Comparison of ENCODE assay signal across 15 cellular contexts in the genomic region with DNA sequence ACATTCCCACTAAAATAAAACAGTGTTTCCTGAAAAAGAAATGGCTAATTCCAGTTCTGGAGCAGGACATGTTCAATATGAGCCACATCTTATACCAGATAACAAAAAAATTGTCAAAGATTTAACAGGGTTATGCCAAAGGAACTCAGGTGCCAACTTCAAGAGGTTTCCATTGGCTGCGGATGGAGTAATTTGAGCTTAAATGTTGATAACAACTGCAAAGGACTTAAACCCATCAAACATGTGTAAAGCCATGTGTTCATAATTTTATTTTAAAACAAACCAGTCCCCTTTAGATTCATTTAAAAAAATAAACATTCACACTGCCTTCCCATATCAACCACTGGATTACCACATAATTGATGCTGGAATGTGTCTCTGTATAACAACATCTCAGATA.
DNase-seq lines count a peak whose midpoint lies in the region; ATAC-seq and TF ChIP-seq lines count a peak whose summit lies in the region.
"Had no signal": no experiment of that assay in that cellular context is flagged by ENCODE, and none has a peak within 500 bp of the region (broad histone marks: within the 10 kb centered on the region; RNA-seq: fewer than 3 reads in every experiment).

No MANE protein-coding gene starts in this region.

- H3K4me1 Mint-ChIP-seq in activated CD4-positive, alpha-beta T cell treated with anti-CD3 and anti-CD28 coated beads for 36 hours = no peaks in the 10 kb centered on the region
- H3K4me1 Mint-ChIP-seq: CD4-positive, alpha-beta memory T cell had no signal

- H3K4me2 ChIP-seq in smooth muscle cell = no peak overlapping the region

- H3K36me3 Mint-ChIP-seq in activated CD4-positive, alpha-beta T cell treated with anti-CD3 and anti-CD28 coated beads for 36 hours (ENCODE audit: low read depth) = no peaks in the 10 kb centered on the region
- H3K36me3 Mint-ChIP-seq: CD4-positive, alpha-beta memory T cell had no signal

- H3K27me3 ChIP-seq in smooth muscle cell (ENCODE audit: low read depth) (no peaks in the 10 kb centered on the region), body of pancreas (no peaks in the 10 kb centered on the region)

- POLR2A ChIA-PET in activated CD4-positive, alpha-beta T cell treated with anti-CD3 and anti-CD28 coated beads for 36 hours (lab: Charles Lee) = no interaction called here

- H3K4me1 ChIP-seq in smooth muscle cell (ENCODE audit: low read depth) (no peaks in the 10 kb centered on the region), body of pancreas (no peaks in the 10 kb centered on the region)

- peak overlapping the region; percentile 9 for H2AFZ ChIP-seq in smooth muscle cell (ENCODE audit: low read depth)
- H2AFZ ChIP-seq: GM23248 had no signal

- H3K4me3 ChIP-seq in fibroblast of villous mesenchyme (ENCODE audit: low read depth, low read length) = no peak overlapping the region
- H3K4me3 ChIP-seq in smooth muscle cell = no peak overlapping the region
- no peak overlapping the region for H3K4me3 ChIP-seq in body of pancreas
- H3K4me3 ChIP-seq: GM23248 had no signal

- intact Hi-C loops in body of pancreas (cut with DNase I) = no loop called here
- intact Hi-C loops in activated CD4-positive, alpha-beta T cell treated with anti-CD3 and anti-CD28 coated beads for 36 hours (cut with DNase I, micrococcal nuclease) = no loop called here

- H3F3A ChIP-seq in smooth muscle cell (ENCODE audit: low read depth) = no peaks in the 10 kb centered on the region

- no peaks in the 10 kb centered on the region for H3K79me2 ChIP-seq in smooth muscle cell (ENCODE audit: low read depth)

- no peak for ATAC-seq in body of pancreas
- ATAC-seq in activated CD4-positive, alpha-beta T cell treated with anti-CD3 and anti-CD28 coated beads for 36 hours = no peak
- ATAC-seq in GM19467 (IDR thresholded peaks at IDR 0.05; ENCODE audit: unreplicated experiment) = no peak

- H3K27ac Mint-ChIP-seq in activated CD4-positive, alpha-beta T cell treated with anti-CD3 and anti-CD28 coated beads for 36 hours = no peak overlapping the region
- H3K27ac Mint-ChIP-seq: CD4-positive, alpha-beta memory T cell; H9; HFFc6 had no signal

- DNase-seq in fibroblast of gingiva (ENCODE audit: low read depth) (peak; percentile 13), fibroblast of villous mesenchyme (ENCODE audit: low read depth) (peak; percentile 70), smooth muscle cell (lab: John Stamatoyannopoulos, UW; ENCODE audit: unreplicated experiment) (no peak), body of pancreas (no peak)
- DNase-seq in activated CD4-positive, alpha-beta T cell treated with anti-CD3 and anti-CD28 coated beads for 36 hours = no peak
- DNase-seq: C1 segment of cervical spinal cord; Calu3; CD4-positive, alpha-beta memory T cell; COR-L47; DMS53; DMS79 treated with DMSO at 0.1 percent for 48 hours; GM23248; H9; HFFc6 had no signal

- no peaks in the 10 kb centered on the region for H4K20me1 ChIP-seq in smooth muscle cell (ENCODE audit: low read depth)

- H3K9me3 ChIP-seq in smooth muscle cell (replicated peaks; ENCODE audit: low read depth) = no peaks in the 10 kb centered on the region
- no peaks in the 10 kb centered on the region for H3K9me3 ChIP-seq in body of pancreas

- no peak for TF ChIP-seq CTCF in fibroblast of villous mesenchyme (IDR thresholded peaks at IDR 0.05; ENCODE audit: insufficient read depth, low read depth, low read length)
- TF ChIP-seq CTCF in smooth muscle cell (IDR thresholded peaks at IDR 0.05; ENCODE audit: borderline replicate concordance, insufficient read depth, poor library complexity, severe bottlenecking) = no peak
- no peak for TF ChIP-seq CTCF in body of pancreas (IDR thresholded peaks at IDR 0.05)

- H3K36me3 ChIP-seq in smooth muscle cell (ENCODE audit: low read depth) = no peaks in the 10 kb centered on the region
- no peaks in the 10 kb centered on the region for H3K36me3 ChIP-seq in body of pancreas (replicated peaks in 1 of 2; ENCODE audit: insufficient read depth in 1 of 2, low read depth in 2 of 2)

- H3K4me3 Mint-ChIP-seq in activated CD4-positive, alpha-beta T cell treated with anti-CD3 and anti-CD28 coated beads for 36 hours = no peak overlapping the region
- H3K4me3 Mint-ChIP-seq: CD4-positive, alpha-beta memory T cell; H9; HFFc6 had no signal

- no peaks in the 10 kb centered on the region for H3K27me3 Mint-ChIP-seq in activated CD4-positive, alpha-beta T cell treated with anti-CD3 and anti-CD28 coated beads for 36 hours
- H3K27me3 Mint-ChIP-seq: CD4-positive, alpha-beta memory T cell had no signal

- WGBS in smooth muscle cell (ENCODE audit: low lambda C conversion rate) = 75% methylated on average over 1 of the region's 1 CpG
- 83 to 88% methylated on average over 1 of the region's 1 CpG for WGBS in body of pancreas, 2 donors

- no peak overlapping the region for H3K27ac ChIP-seq in smooth muscle cell (ENCODE audit: low read depth)
- no peak overlapping the region for H3K27ac ChIP-seq in body of pancreas
- H3K27ac ChIP-seq: GM23248 had no signal

- CTCF ChIA-PET in activated CD4-positive, alpha-beta T cell treated with anti-CD3 and anti-CD28 coated beads for 36 hours (lab: Charles Lee) = no interaction called here

- H3K9me3 Mint-ChIP-seq in activated CD4-positive, alpha-beta T cell treated with anti-CD3 and anti-CD28 coated beads for 36 hours (ENCODE audit: low read depth) = no peaks in the 10 kb centered on the region
- H3K9me3 Mint-ChIP-seq: H9, HFFc6 had no signal

- H3K9ac ChIP-seq in smooth muscle cell (ENCODE audit: low read depth) = no peak overlapping the region
- H3K9ac ChIP-seq: GM23248 had no signal

- no peak for TF ChIP-seq POLR2A in body of pancreas (IDR thresholded peaks at IDR 0.05)

Comparison
In these comparisons a context has a peak if more than half of its experiments do, and no peak if none do; other contexts are left out.
1. DNase-seq: peak in fibroblast of gingiva (single experiment) and fibroblast of villous mesenchyme (single experiment); none in smooth muscle cell (single experiment), body of pancreas (0 of 4) and activated CD4-positive, alpha-beta T cell treated with anti-CD3 and anti-CD28 coated beads for 36 hours (single experiment).